10 cellular contexts compared by ENCODE assay signal in the genomic region with DNA sequence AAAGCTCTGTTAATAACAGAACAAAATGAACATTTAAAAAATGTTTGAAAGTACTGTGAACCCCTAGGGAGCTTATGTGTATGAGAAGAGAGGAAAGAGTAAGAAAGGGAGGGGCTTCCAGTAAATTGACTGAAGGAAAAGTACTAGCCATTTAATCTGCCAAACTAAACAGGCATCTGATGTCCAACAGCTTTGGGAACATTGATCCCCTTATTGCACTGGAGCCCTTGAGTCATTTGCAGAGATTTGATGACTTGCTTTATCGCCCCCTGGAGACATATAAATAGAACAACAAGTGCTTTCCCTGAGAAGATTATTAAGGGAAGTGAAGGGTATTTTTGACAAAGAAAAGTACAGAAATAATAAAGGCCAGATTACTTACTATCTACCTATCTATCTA.
DNase-seq lines count a peak whose midpoint lies in the region; ATAC-seq and TF ChIP-seq lines count a peak whose summit lies in the region.
"Had no signal": no experiment of that assay in that cellular context is flagged by ENCODE, and none has a peak within 500 bp of the region (broad histone marks: within the 10 kb centered on the region; RNA-seq: fewer than 3 reads in every experiment).

No MANE protein-coding gene starts in this region.

- no peaks in the 10 kb centered on the region for H3K27me3 Mint-ChIP-seq in CD8-positive, alpha-beta memory T cell
- H3K27me3 Mint-ChIP-seq in naive thymus-derived CD8-positive, alpha-beta T cell = no peaks in the 10 kb centered on the region

- no peak overlapping the region for H3K27ac Mint-ChIP-seq in CD8-positive, alpha-beta memory T cell
- H3K27ac Mint-ChIP-seq in naive thymus-derived CD8-positive, alpha-beta T cell = no peak overlapping the region
- H3K27ac Mint-ChIP-seq: natural killer cell had no signal

- H3K4me3 Mint-ChIP-seq in CD8-positive, alpha-beta memory T cell = no peak overlapping the region
- no peak overlapping the region for H3K4me3 Mint-ChIP-seq in naive thymus-derived CD8-positive, alpha-beta T cell
- H3K4me3 Mint-ChIP-seq: natural killer cell had no signal

- no peaks in the 10 kb centered on the region for H3K9me3 ChIP-seq in CD8-positive, alpha-beta memory T cell (ENCODE audit: low read length)

- CTCF ChIA-PET in CD8-positive, alpha-beta memory T cell (lab: Charles Lee) = no interaction called here

- POLR2A ChIA-PET in CD8-positive, alpha-beta memory T cell (lab: Charles Lee) = no interaction called here
- POLR2A ChIA-PET in naive thymus-derived CD8-positive, alpha-beta T cell (lab: Charles Lee) = no interaction called here

- H3K4me1 Mint-ChIP-seq in CD8-positive, alpha-beta memory T cell = no peaks in the 10 kb centered on the region
- H3K4me1 Mint-ChIP-seq in naive thymus-derived CD8-positive, alpha-beta T cell = no peaks in the 10 kb centered on the region
- H3K4me1 Mint-ChIP-seq: natural killer cell had no signal

- H3K36me3 Mint-ChIP-seq in CD8-positive, alpha-beta memory T cell = no peaks in the 10 kb centered on the region
- no peaks in the 10 kb centered on the region for H3K36me3 Mint-ChIP-seq in naive thymus-derived CD8-positive, alpha-beta T cell
- H3K36me3 Mint-ChIP-seq: natural killer cell had no signal

- peak; percentile 1 for DNase-seq in COLO829 (ENCODE audit: low spot score)
- peak; percentile 4 for DNase-seq in NB4 (ENCODE audit: low read depth)
- peak; percentile 1 to 5 for DNase-seq in erythroblast (lab: John Stamatoyannopoulos, UW)
- DNase-seq in omental fat pad (ENCODE audit: low spot score) = no peak
- DNase-seq in mucosa of gallbladder (ENCODE audit: low spot score) = no peak
- DNase-seq in CD8-positive, alpha-beta memory T cell = no peak
- DNase-seq in naive thymus-derived CD8-positive, alpha-beta T cell = no peak
- no peak for DNase-seq in putamen (ENCODE audit: low spot score)
- DNase-seq: natural killer cell, NCI-H1436 had no signal

- H3K9me3 Mint-ChIP-seq in CD8-positive, alpha-beta memory T cell = peaks cover 8 to 53% (median 12%) of the 10 kb centered on the region in 5 donors
- peaks cover 5 to 44% (median 19%) of the 10 kb centered on the region in 9 donors for H3K9me3 Mint-ChIP-seq in naive thymus-derived CD8-positive, alpha-beta T cell

- H3K36me3 ChIP-seq in CD8-positive, alpha-beta memory T cell (ENCODE audit: insufficient read depth, low read length) = no peaks in the 10 kb centered on the region

- no peaks in the 10 kb centered on the region for H3K27me3 ChIP-seq in CD8-positive, alpha-beta memory T cell (ENCODE audit: insufficient read depth, low read length, poor library complexity, severe bottlenecking)

- H3K27ac ChIP-seq in CD8-positive, alpha-beta memory T cell (ENCODE audit: low read depth, low read length) = no peak overlapping the region

- TF ChIP-seq POLR2A in NB4 (IDR thresholded peaks at IDR 0.05; ENCODE audit: extremely low read depth, insufficient read length) (no peak), erythroblast (IDR thresholded peaks at IDR 0.05; ENCODE audit: low read length) (no peak)

- no peak overlapping the region for H3K4me3 ChIP-seq in NB4 (ENCODE audit: low read depth, low read length)
- H3K4me3 ChIP-seq in CD8-positive, alpha-beta memory T cell (ENCODE audit: low read length) = no peak overlapping the region

- TF ChIP-seq CTCF in NB4 (IDR thresholded peaks at IDR 0.05; ENCODE audit: low read depth, low read length) (no peak), omental fat pad (IDR thresholded peaks at IDR 0.05) (no peak)

- peak; percentile 66 for ATAC-seq in omental fat pad (ENCODE audit: low FRiP score)
- no peak for ATAC-seq in naive thymus-derived CD8-positive, alpha-beta T cell
- ATAC-seq: natural killer cell had no signal

- H3K4me1 ChIP-seq in CD8-positive, alpha-beta memory T cell (ENCODE audit: insufficient read depth, low read length) = no peaks in the 10 kb centered on the region

Comparison
In these comparisons a context has a peak if more than half of its experiments do, and no peak if none do; other contexts are left out.
1. DNase-seq: peak in COLO829 (single experiment), NB4 (single experiment) and erythroblast (2 of 2); none in omental fat pad (single experiment), mucosa of gallbladder (single experiment), CD8-positive, alpha-beta memory T cell (0 of 5), naive thymus-derived CD8-positive, alpha-beta T cell (0 of 10) and putamen (single experiment).